Comparison of ENCODE assay signal across 28 cellular contexts in the genomic region with DNA sequence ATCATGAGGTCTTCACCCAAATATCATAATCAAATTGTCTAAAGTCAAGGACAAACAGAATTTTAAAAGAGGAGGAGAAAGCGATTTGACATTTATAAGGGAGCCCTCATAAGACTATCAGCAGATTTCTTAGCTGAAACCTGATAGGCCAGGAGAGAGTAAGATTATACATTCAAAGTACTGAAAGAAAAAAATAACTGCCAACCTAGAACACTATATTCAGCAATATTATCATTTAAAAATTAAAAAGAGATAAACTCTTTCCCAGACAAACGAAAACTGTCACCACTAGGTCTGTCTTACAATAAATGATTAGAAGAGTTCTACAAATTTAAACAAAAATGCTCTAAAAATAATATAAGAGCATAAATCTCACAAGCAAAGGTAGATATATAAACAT.
"Had no signal": no experiment of that assay in that cellular context is flagged by ENCODE, and none has a peak within 500 bp of the region (broad histone marks: within the 10 kb centered on the region; RNA-seq: fewer than 3 reads in every experiment).

No MANE protein-coding gene starts in this region.

- H3K27me3 ChIP-seq: stomach, suprapubic skin, testis, thyroid gland, tibial artery, tibial nerve, transverse colon, upper lobe of left lung, upper lobe of right lung, uterus, vagina had no signal

- H3K27ac ChIP-seq: stomach, suprapubic skin, testis, thoracic aorta, thyroid gland, tibial artery, tibial nerve, transverse colon, upper lobe of left lung, upper lobe of right lung, uterus, vagina had no signal

- H3K9me3 ChIP-seq: testis, thyroid gland, uterus, vagina had no signal

- H3K36me3 Mint-ChIP-seq: stimulated activated effector memory CD8-positive, alpha-beta T cell treated with anti-CD3 and anti-CD28 coated beads, Interleukin-12 subunit alpha, Interleukin-12 subunit beta, amount 100 ng/mL, for 72 hours; stimulated activated naive B cell treated with anti-CD40 and anti-IgM and Interleukin-4, amounts not matched to agents 10 μg/mL and 1 μg/mL and 100 μg/mL, for 72 hours; type B pancreatic cell had no signal

- H3K27me3 Mint-ChIP-seq: stimulated activated naive CD8-positive, alpha-beta T cell treated with anti-CD3 and anti-CD28 coated beads, Interleukin-15, amount 100 ng/mL, for 72 hours; stimulated activated naive CD8-positive, alpha-beta T cell treated with anti-CD3 and anti-CD28 coated beads, Interleukin-15, Interleukin-2, amounts not matched to agents 100 ng/mL and 50 ng/mL, for 24 hours; type B pancreatic cell had no signal

- H3K27ac Mint-ChIP-seq: stimulated activated effector memory CD8-positive, alpha-beta T cell treated with anti-CD3 and anti-CD28 coated beads, Interleukin-12 subunit alpha, Interleukin-12 subunit beta, amount 100 ng/mL, for 72 hours; stimulated activated memory B cell treated with anti-CD40 and anti-IgM and Interleukin-4, amounts not matched to agents 10 μg/mL and 1 μg/mL and 100 μg/mL, for 72 hours; stimulated activated naive B cell treated with anti-CD40 and anti-IgM and Interleukin-4, amounts not matched to agents 10 μg/mL and 1 μg/mL and 100 μg/mL, for 72 hours; stimulated activated naive CD8-positive, alpha-beta T cell treated with anti-CD3 and anti-CD28 coated beads, Interleukin-15, amount 100 ng/mL, for 72 hours; stimulated activated naive CD8-positive, alpha-beta T cell treated with anti-CD3 and anti-CD28 coated beads, Interleukin-15, Interleukin-2, amounts not matched to agents 100 ng/mL and 50 ng/mL, for 24 hours; type B pancreatic cell had no signal

- H3K36me3 ChIP-seq: stomach, suprapubic skin, thoracic aorta, thyroid gland, tibial artery, tibial nerve, transverse colon, upper lobe of left lung, upper lobe of right lung, uterus, vagina had no signal

- H3K4me1 Mint-ChIP-seq: stimulated activated effector memory CD8-positive, alpha-beta T cell treated with anti-CD3 and anti-CD28 coated beads, Interleukin-12 subunit alpha, Interleukin-12 subunit beta, amount 100 ng/mL, for 72 hours; stimulated activated memory B cell treated with anti-CD40 and anti-IgM and Interleukin-4, amounts not matched to agents 10 μg/mL and 1 μg/mL and 100 μg/mL, for 72 hours; stimulated activated naive CD8-positive, alpha-beta T cell treated with anti-CD3 and anti-CD28 coated beads, Interleukin-15, amount 100 ng/mL, for 72 hours had no signal

- H3K4me3 ChIP-seq: stomach, suprapubic skin, testis, thoracic aorta, thyroid gland, tibial artery, tibial nerve, transverse colon, upper lobe of left lung, upper lobe of right lung, uterus, vagina had no signal

- DNase-seq: stimulated activated CD4-positive, alpha-beta T cell treated with anti-CD3 and anti-CD28 coated beads, Interleukin-2, amount 100 ng/mL, for 48 hours; stimulated activated CD4-positive, alpha-beta T cell treated with anti-CD3 and anti-CD28 coated beads, Interleukin-4, amount 100 ng/mL, for 1 hour; stimulated activated CD4-positive, alpha-beta T cell treated with anti-CD3 and anti-CD28 coated beads, Interleukin-4, amount 100 ng/mL, for 24 hours; stimulated activated CD4-positive, alpha-beta T cell treated with anti-CD3 and anti-CD28 coated beads, Interleukin-4, amount 100 ng/mL, for 4 hours; stimulated activated CD8-positive, alpha-beta memory T cell treated with anti-CD3 and anti-CD28 coated beads, Interleukin-4, amount 100 ng/mL, for 48 hours; stimulated activated naive B cell treated with anti-CD40 and anti-IgM and Interleukin-4, amounts not matched to agents 10 μg/mL and 1 μg/mL and 100 μg/mL, for 72 hours; stimulated activated naive CD4-positive, alpha-beta T cell; stimulated activated naive CD4-positive, alpha-beta T cell treated with Interleukin-2 at 50 U/mL for 16 hours; stimulated activated naive CD8-positive, alpha-beta T cell treated with anti-CD3 and anti-CD28 coated beads, Interleukin-15, amount 100 ng/mL, for 72 hours; stimulated activated naive CD8-positive, alpha-beta T cell treated with anti-CD3 and anti-CD28 coated beads, Interleukin-15, Interleukin-2, amounts not matched to agents 100 U/mL and 50 U/mL, for 24 hours; stomach; substantia nigra; testis; thyroid gland; tibial artery; transverse colon; trophoblast cell; upper lobe of left lung; upper lobe of right lung; uterus had no signal

- H3K4me3 Mint-ChIP-seq: stimulated activated effector memory CD8-positive, alpha-beta T cell treated with anti-CD3 and anti-CD28 coated beads, Interleukin-12 subunit alpha, Interleukin-12 subunit beta, amount 100 ng/mL, for 72 hours; stimulated activated memory B cell treated with anti-CD40 and anti-IgM and Interleukin-4, amounts not matched to agents 10 μg/mL and 1 μg/mL and 100 μg/mL, for 72 hours; stimulated activated naive B cell treated with anti-CD40 and anti-IgM and Interleukin-4, amounts not matched to agents 10 μg/mL and 1 μg/mL and 100 μg/mL, for 72 hours; stimulated activated naive CD8-positive, alpha-beta T cell treated with anti-CD3 and anti-CD28 coated beads, Interleukin-15, amount 100 ng/mL, for 72 hours; stimulated activated naive CD8-positive, alpha-beta T cell treated with anti-CD3 and anti-CD28 coated beads, Interleukin-15, Interleukin-2, amounts not matched to agents 100 ng/mL and 50 ng/mL, for 24 hours; type B pancreatic cell had no signal

- H3K4me1 ChIP-seq: stomach, suprapubic skin, testis, thyroid gland, tibial artery, tibial nerve, transverse colon, upper lobe of left lung, upper lobe of right lung, uterus, vagina had no signal
